ENCODE assay signal across 22 cellular contexts in genomic region chr7:128206747-128207500, GRCh38. TPM values are rescaled to one million over a fixed set of nuclear protein-coding genes. Genes with fewer than 3 reads are reported as not detected.
"Had no signal": no experiment of that assay in that cellular context is flagged by ENCODE, and none has a peak within 500 bp of the region (broad histone marks: within the 10 kb centered on the region; RNA-seq: fewer than 3 reads in every experiment).

No MANE protein-coding gene starts in this region.

- H3K36me3 ChIP-seq: right lobe of liver, spleen, tibial nerve, upper lobe of right lung, vagina had no signal

- DNase-seq: effector CD8-positive, alpha-beta T cell; foreskin melanocyte; head of caudate nucleus; hippocampal formation; psoas muscle; retina; spleen; stimulated activated CD4-positive, alpha-beta T cell treated with anti-CD3 and anti-CD28 coated beads, Interleukin-15, amount 100 ng/mL, for 24 hours; stimulated activated CD4-positive, alpha-beta T cell treated with anti-CD3 and anti-CD28 coated beads, Interleukin-1b, Interleukin-23, amount 100 ng/mL, for 48 hours; stimulated activated CD4-positive, alpha-beta T cell treated with anti-CD3 and anti-CD28 coated beads, Interleukin-4, amount 100 ng/mL, for 24 hours; stimulated activated naive CD8-positive, alpha-beta T cell treated with anti-CD3 and anti-CD28 coated beads, Interleukin-15, amount 100 ng/mL, for 72 hours; testis; upper lobe of right lung had no signal

- H3K4me3 ChIP-seq: coronary artery, psoas muscle, right lobe of liver, spleen, testis, tibial nerve, upper lobe of right lung, vagina had no signal

- H3K4me1 ChIP-seq: psoas muscle, right lobe of liver, upper lobe of right lung had no signal

- H3K9me3 ChIP-seq: psoas muscle, right lobe of liver, spleen, testis, tibial nerve, upper lobe of right lung, vagina had no signal

- ATAC-seq: natural killer cell treated with Interleukin-12 subunit alpha and Interleukin-12 subunit beta and Interleukin-15 and Interleukin-18, amount 100 ng/mL, for 72 hours; psoas muscle; right lobe of liver; stimulated activated memory B cell treated with anti-CD40 and anti-IgM and Interleukin-4, amounts not matched to agents 10 μg/mL and 1 μg/mL and 100 μg/mL, for 72 hours; stimulated activated naive CD8-positive, alpha-beta T cell treated with anti-CD3 and anti-CD28 coated beads, Interleukin-15, amount 100 ng/mL, for 72 hours; upper lobe of right lung had no signal

- H3K27me3 ChIP-seq: right lobe of liver, testis, vagina had no signal

- H3K27ac ChIP-seq: coronary artery, psoas muscle, right lobe of liver, spleen, testis, tibial nerve, upper lobe of right lung, vagina had no signal

RNA-seq across cellular contexts. Expression of gene LEP, which starts 34.2 kb away (rescaled TPM):
- total RNA-seq: dermis microvascular lymphatic vessel endothelial cell; kidney epithelial cell; mesothelial cell of epicardium; natural killer cell treated with Interleukin-12 subunit alpha and Interleukin-12 subunit beta and Interleukin-15 and Interleukin-18, amount 100 ng/mL, for 72 hours; right lobe of liver; upper lobe of right lung had no signal
